18 cellular contexts compared by ENCODE assay signal in genomic region chr13:74110053-74110452, GRCh38. TPM values are rescaled to one million over a fixed set of nuclear protein-coding genes. Genes with fewer than 3 reads are reported as not detected.
DNase-seq lines count a peak whose midpoint lies in the region; ATAC-seq and TF ChIP-seq lines count a peak whose summit lies in the region.
"Had no signal": no experiment of that assay in that cellular context is flagged by ENCODE, and none has a peak within 500 bp of the region (broad histone marks: within the 10 kb centered on the region; RNA-seq: fewer than 3 reads in every experiment).

No MANE protein-coding gene starts in this region.

- H3F3A ChIP-seq in PC-3 (ENCODE audit: low read length, unreplicated experiment) = no peaks in the 10 kb centered on the region

- peaks cover 6 to 7% of the 10 kb centered on the region in 2 donors for H3K36me3 Mint-ChIP-seq in activated naive CD4-positive, alpha-beta T cell treated with anti-CD3 and anti-CD28 coated beads, Interleukin-2, amount 50 U/mL, for 72 hours
- peaks cover 5% of the 10 kb centered on the region for H3K36me3 Mint-ChIP-seq in activated naive CD4-positive, alpha-beta T cell treated with anti-CD3 and anti-CD28 coated beads for 36 hours (ENCODE audit: low read depth)
- H3K36me3 Mint-ChIP-seq in stimulated activated effector memory CD8-positive, alpha-beta T cell treated with anti-CD3 and anti-CD28 coated beads, Interleukin-12 subunit alpha, Interleukin-12 subunit beta, amount 100 ng/mL, for 72 hours = peaks cover 6% of the 10 kb centered on the region

- H3K36me3 ChIP-seq in PC-3 (ENCODE audit: low read depth, low read length) (no peaks in the 10 kb centered on the region), heart right ventricle (no peaks in the 10 kb centered on the region)
- H3K36me3 ChIP-seq: adrenal gland had no signal

- TF ChIP-seq CTCF in PC-3 (conservative IDR thresholded peaks at IDR 0.05; ENCODE audit: low read depth, low read length) (no peak), heart right ventricle (IDR thresholded peaks at IDR 0.05) (no peak)

- peaks cover 52% of the 10 kb centered on the region for H3K79me2 ChIP-seq in PC-3 (ENCODE audit: low read length)

- H3K4me3 ChIP-seq in PC-3 (ENCODE audit: low read length) (no peak overlapping the region), heart right ventricle (no peak overlapping the region)
- H3K4me3 ChIP-seq: A549, adrenal gland had no signal

- no peak for ATAC-seq in activated naive CD4-positive, alpha-beta T cell treated with anti-CD3 and anti-CD28 coated beads, Interleukin-2, amount 50 U/mL, for 72 hours
- ATAC-seq in PC-3 (peak; percentile 18; the same call in 1 of the 2 replicates), heart right ventricle (peak; percentile 25 to 92 (median 76)), HG02678 (IDR thresholded peaks at IDR 0.05; ENCODE audit: unreplicated experiment) (no peak), GM21825 (IDR thresholded peaks at IDR 0.05; ENCODE audit: unreplicated experiment) (no peak)
- peak; percentile 34 for ATAC-seq in stimulated activated effector memory CD8-positive, alpha-beta T cell treated with anti-CD3 and anti-CD28 coated beads, Interleukin-12 subunit alpha, Interleukin-12 subunit beta, amount 100 ng/mL, for 72 hours
- ATAC-seq: A549; activated CD4-positive, alpha-beta T cell treated with anti-CD3 and anti-CD28 coated beads for 36 hours; activated CD8-positive, alpha-beta memory T cell treated with anti-CD3 and anti-CD28 coated beads, Interleukin-2, amount 10 ng/mL, durations not matched to agents 7 days and 5 days; naive thymus-derived CD8-positive, alpha-beta T cell had no signal

- CTCF ChIA-PET in activated naive CD4-positive, alpha-beta T cell treated with anti-CD3 and anti-CD28 coated beads for 36 hours (lab: Charles Lee) = no interaction called here
- CTCF ChIA-PET in PC-3 (lab: Charles Lee) = interaction anchor here (0.7 kb wide), 1 partner anchor 1372 kb away, joined by 4 read pairs; the partner anchor contains the start of gene TBC1D4

- no peak overlapping the region for H3K4me2 ChIP-seq in PC-3 (ENCODE audit: low read length)
- H3K4me2 ChIP-seq: A549 had no signal

- H2AFZ ChIP-seq in PC-3 (ENCODE audit: low read length) = no peak overlapping the region

- peaks cover 65% of the 10 kb centered on the region for H3K4me1 Mint-ChIP-seq in activated naive CD4-positive, alpha-beta T cell treated with anti-CD3 and anti-CD28 coated beads for 36 hours (ENCODE audit: low read depth)
- peaks cover 60% of the 10 kb centered on the region for H3K4me1 Mint-ChIP-seq in stimulated activated effector memory CD8-positive, alpha-beta T cell treated with anti-CD3 and anti-CD28 coated beads, Interleukin-12 subunit alpha, Interleukin-12 subunit beta, amount 100 ng/mL, for 72 hours

- WGBS in heart right ventricle, 2 donors = 46 to 56% methylated on average over 4 of the region's 4 CpGs

- H3K27ac Mint-ChIP-seq in activated naive CD4-positive, alpha-beta T cell treated with anti-CD3 and anti-CD28 coated beads, Interleukin-2, amount 50 U/mL, for 72 hours = peak overlapping the region; percentile 24 to 53
- no peak overlapping the region for H3K27ac Mint-ChIP-seq in activated naive CD4-positive, alpha-beta T cell treated with anti-CD3 and anti-CD28 coated beads for 36 hours
- peak overlapping the region; percentile 55 for H3K27ac Mint-ChIP-seq in stimulated activated effector memory CD8-positive, alpha-beta T cell treated with anti-CD3 and anti-CD28 coated beads, Interleukin-12 subunit alpha, Interleukin-12 subunit beta, amount 100 ng/mL, for 72 hours
- H3K27ac Mint-ChIP-seq: activated CD4-positive, alpha-beta T cell treated with anti-CD3 and anti-CD28 coated beads for 36 hours; activated CD8-positive, alpha-beta memory T cell treated with anti-CD3 and anti-CD28 coated beads, Interleukin-2, amount 10 ng/mL, durations not matched to agents 7 days and 5 days; activated T-helper 2 cell treated with anti-CD3 and anti-CD28 coated beads, Interferon-gamma antibody, Interleukin-2, Interleukin-4, amounts not matched to agents 10 μg/mL and 5 μg/mL and 100 μg/mL, durations not matched to agents 14 hours and 24 hours and 36 hours had no signal

- H3K27me3 Mint-ChIP-seq in activated naive CD4-positive, alpha-beta T cell treated with anti-CD3 and anti-CD28 coated beads for 36 hours (ENCODE audit: low read depth) = no peaks in the 10 kb centered on the region
- H3K27me3 Mint-ChIP-seq: activated CD4-positive, alpha-beta T cell treated with anti-CD3 and anti-CD28 coated beads for 36 hours; activated CD8-positive, alpha-beta memory T cell treated with anti-CD3 and anti-CD28 coated beads, Interleukin-2, amount 10 ng/mL, durations not matched to agents 7 days and 5 days; naive thymus-derived CD8-positive, alpha-beta T cell had no signal

- no peaks in the 10 kb centered on the region for H3K9me2 ChIP-seq in PC-3 (replicated peaks; ENCODE audit: low read length)

- no peak overlapping the region for H3K4me3 Mint-ChIP-seq in activated naive CD4-positive, alpha-beta T cell treated with anti-CD3 and anti-CD28 coated beads for 36 hours
- no peak overlapping the region for H3K4me3 Mint-ChIP-seq in stimulated activated effector memory CD8-positive, alpha-beta T cell treated with anti-CD3 and anti-CD28 coated beads, Interleukin-12 subunit alpha, Interleukin-12 subunit beta, amount 100 ng/mL, for 72 hours
- H3K4me3 Mint-ChIP-seq: activated CD4-positive, alpha-beta T cell treated with anti-CD3 and anti-CD28 coated beads for 36 hours; activated CD8-positive, alpha-beta memory T cell treated with anti-CD3 and anti-CD28 coated beads, Interleukin-2, amount 10 ng/mL, durations not matched to agents 7 days and 5 days had no signal

- H3K9ac ChIP-seq in PC-3 (ENCODE audit: low read length) = no peak overlapping the region

- H3K4me1 ChIP-seq in PC-3 (ENCODE audit: insufficient read depth, low read length) (peaks cover 21% of the 10 kb centered on the region), heart right ventricle (peaks cover 0 to 38% (median 18%) of the 10 kb centered on the region in 9 donors)
- H3K4me1 ChIP-seq: adrenal gland had no signal

- H3K27me3 ChIP-seq in PC-3 (ENCODE audit: low read length) (no peaks in the 10 kb centered on the region), heart right ventricle (no peaks in the 10 kb centered on the region)
- H3K27me3 ChIP-seq: adrenal gland had no signal

- no peaks in the 10 kb centered on the region for H4K20me1 ChIP-seq in PC-3 (ENCODE audit: low read length)

- POLR2A ChIA-PET in PC-3 (lab: Charles Lee; ENCODE audit: unreplicated experiment) = no interaction called here

- BruUV-seq in PC-3 (replicated peaks; lab: Mats Ljungman, UMichigan) = no TSS peak

- intact Hi-C loops in activated naive CD4-positive, alpha-beta T cell treated with anti-CD3 and anti-CD28 coated beads for 36 hours (cut with micrococcal nuclease) = no loop called here
- intact Hi-C loops in PC-3 (cut with micrococcal nuclease) = no loop called here
- intact Hi-C loops in heart right ventricle (cut with DNase I) = no loop called here

- H3K27ac ChIP-seq in PC-3 (ENCODE audit: low read length) = no peak overlapping the region
- H3K27ac ChIP-seq in heart right ventricle = peak overlapping the region in 2 of 10 donors; percentile 27 to 28
- H3K27ac ChIP-seq: A549, adrenal gland had no signal

- H3K9me3 ChIP-seq in PC-3 (ENCODE audit: low read length) = no peaks in the 10 kb centered on the region
- H3K9me3 ChIP-seq in heart right ventricle = peaks cover 0 to 4% (median 0%) of the 10 kb centered on the region in 11 donors
- H3K9me3 ChIP-seq: A549, adrenal gland had no signal

- H3K9me3 Mint-ChIP-seq in activated naive CD4-positive, alpha-beta T cell treated with anti-CD3 and anti-CD28 coated beads, Interleukin-2, amount 50 U/mL, for 72 hours = no peaks in the 10 kb centered on the region
- peaks cover 5% of the 10 kb centered on the region for H3K9me3 Mint-ChIP-seq in activated naive CD4-positive, alpha-beta T cell treated with anti-CD3 and anti-CD28 coated beads for 36 hours
- H3K9me3 Mint-ChIP-seq in stimulated activated effector memory CD8-positive, alpha-beta T cell treated with anti-CD3 and anti-CD28 coated beads, Interleukin-12 subunit alpha, Interleukin-12 subunit beta, amount 100 ng/mL, for 72 hours = peaks cover 3% of the 10 kb centered on the region

- DNase-seq in activated naive CD4-positive, alpha-beta T cell treated with anti-CD3 and anti-CD28 coated beads, Interleukin-2, amount 50 U/mL, for 72 hours (ENCODE audit: low spot score in 2 of 2) = no peak
- no peak for DNase-seq in activated naive CD4-positive, alpha-beta T cell treated with anti-CD3 and anti-CD28 coated beads for 36 hours
- no peak for DNase-seq in PC-3
- DNase-seq in heart right ventricle = peak in 1 of 2 donors; percentile 11
- no peak for DNase-seq in stimulated activated effector memory CD8-positive, alpha-beta T cell treated with anti-CD3 and anti-CD28 coated beads, Interleukin-12 subunit alpha, Interleukin-12 subunit beta, amount 100 ng/mL, for 72 hours (ENCODE audit: low spot score in 2 of 2)
- DNase-seq in NCI-H128 (lab: John Stamatoyannopoulos, UW; ENCODE audit: unreplicated experiment) = no peak
- DNase-seq: activated CD4-positive, alpha-beta T cell treated with anti-CD3 and anti-CD28 coated beads for 36 hours; activated CD8-positive, alpha-beta memory T cell treated with anti-CD3 and anti-CD28 coated beads, Interleukin-2, amount 10 ng/mL, durations not matched to agents 7 days and 5 days; adrenal gland; cortex of kidney; MM.1S; naive thymus-derived CD8-positive, alpha-beta T cell; NCI-H526 treated with DMSO at 0.1 percent for 48 hours; SW 1271 had no signal

RNA-seq across cellular contexts. Expression of gene KLF12, which starts 24.2 kb away (rescaled TPM):
- 10 to 100 TPM; 18.4 to 25.6 TPM for total RNA-seq in activated naive CD4-positive, alpha-beta T cell treated with anti-CD3 and anti-CD28 coated beads, Interleukin-2, amount 50 U/mL, for 72 hours
- 10 to 100 TPM; 19.4 to 19.9 TPM for total RNA-seq in activated naive CD4-positive, alpha-beta T cell treated with anti-CD3 and anti-CD28 coated beads for 36 hours
- 5.0 and 6.4 TPM in 2 replicates for total RNA-seq in PC-3 (2014; rRNA removed)
- 10 to 100 TPM; 11.2 to 23.9 (median 21.2) TPM for total RNA-seq in heart right ventricle
- 1 to 10 TPM; 2.1 to 3.5 TPM for polyA plus RNA-seq in heart right ventricle

Comparison
In these comparisons a context has a peak if more than half of its experiments do, and no peak if none do; other contexts are left out.
1. ATAC-seq: peak in PC-3 (single experiment), heart right ventricle (8 of 8) and stimulated activated effector memory CD8-positive, alpha-beta T cell treated with anti-CD3 and anti-CD28 coated beads, Interleukin-12 subunit alpha, Interleukin-12 subunit beta, amount 100 ng/mL, for 72 hours (single experiment); none in activated naive CD4-positive, alpha-beta T cell treated with anti-CD3 and anti-CD28 coated beads, Interleukin-2, amount 50 U/mL, for 72 hours (0 of 2), HG02678 (single experiment) and GM21825 (single experiment).